In genomic region chr12:94616217-94616729, GRCh38 we compare ENCODE assay signal across 10 cellular contexts. TPM values are rescaled to one million over a fixed set of nuclear protein-coding genes. Genes with fewer than 3 reads are reported as not detected.
DNase-seq lines count a peak whose midpoint lies in the region; ATAC-seq and TF ChIP-seq lines count a peak whose summit lies in the region.
"Had no signal": no experiment of that assay in that cellular context is flagged by ENCODE, and none has a peak within 500 bp of the region (broad histone marks: within the 10 kb centered on the region; RNA-seq: fewer than 3 reads in every experiment).

No MANE protein-coding gene starts in this region.

- no peaks in the 10 kb centered on the region; the same call in 2 of the 3 replicates for H3K9me3 Mint-ChIP-seq in GM23338

- H3K4me3 Mint-ChIP-seq in GM23338 = no peak overlapping the region

- H3K4me2 ChIP-seq in GM23338 = peak overlapping the region; percentile 31; the same call in 1 of the 2 replicates

- H3K4me1 ChIP-seq in GM23338 (ENCODE audit: insufficient read depth) = peaks cover 23% of the 10 kb centered on the region

- no peak overlapping the region for H3K27ac ChIP-seq in GM23338 (ENCODE audit: low read depth)

- H3K27me3 Mint-ChIP-seq in GM23338 (ENCODE audit: insufficient read depth, low read depth, poor library complexity) = no peaks in the 10 kb centered on the region

- H3K9me2 ChIP-seq in GM23338 (ENCODE audit: insufficient read depth) = no peaks in the 10 kb centered on the region; the same call in 1 of the 2 replicates

- H3K27me3 ChIP-seq in GM23338 (ENCODE audit: insufficient read depth) = no peaks in the 10 kb centered on the region

- no peaks in the 10 kb centered on the region for H3F3A ChIP-seq in GM23338 (replicated peaks; ENCODE audit: low read depth)

- in situ Hi-C loops in GM13976 (cut with MboI; ENCODE audit: low sequenced_read_pairs, unreplicated experiment) = no loop called here

- H4K20me1 ChIP-seq in GM23338 (replicated peaks; ENCODE audit: insufficient read depth) = no peaks in the 10 kb centered on the region

- H3K27ac Mint-ChIP-seq in GM23338 = no peak overlapping the region

- ATAC-seq in GM23338 (peak; percentile 51), GM19328 (IDR thresholded peaks at IDR 0.05; ENCODE audit: unreplicated experiment) (no peak), GM18861 (IDR thresholded peaks at IDR 0.05; ENCODE audit: unreplicated experiment) (no peak)

- peaks cover 2% of the 10 kb centered on the region for H3K4me1 Mint-ChIP-seq in GM23338

- TF ChIP-seq CTCF in GM23338 (conservative IDR thresholded peaks at IDR 0.05; ENCODE audit: low read depth in 2 of 2) = 0 out of 4 replicates have a peak, but pooled peaks of 1 of the 2 experiments have one; percentile 9
- TF ChIP-seq CTCF in GM13976 (IDR thresholded peaks at IDR 0.05; ENCODE audit: borderline replicate concordance, control extremely low read depth, extremely low read depth, insufficient read depth, missing control alignments) = no peak

- H2AFZ ChIP-seq in GM23338 = no peak overlapping the region

- DNase-seq in GM23338 (ENCODE audit: low spot score) (peak; percentile 17), amygdala (lab: John Stamatoyannopoulos, UW) (peak in 54 of 56 donors; percentile 13 to 90 (median 68)), hippocampal formation (lab: John Stamatoyannopoulos, UW) (peak; percentile 81 to 85), posterior cingulate gyrus (peak; percentile 53 to 97 (median 76)), GM13976 (ENCODE audit: low spot score) (no peak), SK-N-DZ (ENCODE audit: low spot score) (no peak)
- DNase-seq: activated gamma-delta T cell treated with Interleukin-2 at 50 U/mL for 16 hours, SHP77 had no signal

- no peaks in the 10 kb centered on the region for H3K36me3 ChIP-seq in GM23338 (ENCODE audit: insufficient read depth)

- intact Hi-C loops in posterior cingulate gyrus (cut with DNase I) = loop anchor here (5.0 kb wide), 1 partner anchor 54 kb away; no protein-coding TSS in a partner anchor

- no peaks in the 10 kb centered on the region for H3K36me3 Mint-ChIP-seq in GM23338 (ENCODE audit: low read depth)

- no peak overlapping the region for H3K4me3 ChIP-seq in GM23338

- H3K79me2 ChIP-seq in GM23338 (replicated peaks; ENCODE audit: insufficient read depth) = no peaks in the 10 kb centered on the region

TF ChIP-seq in GM23338, 12 proteins besides CTCF, POLR2A, EP300 and RAD21:
- TF ChIP-seq ZNF331 (CRISPR knock-in tag; IDR thresholded peaks at IDR 0.05; ENCODE audit: low read depth) (no peak), CREB1 (CRISPR knock-in tag; IDR thresholded peaks at IDR 0.05; ENCODE audit: low read depth) (no peak), ZNF462 (CRISPR knock-in tag; IDR thresholded peaks at IDR 0.05) (no peak), ZNF114 (CRISPR knock-in tag; IDR thresholded peaks at IDR 0.05) (no peak), ETS1 (IDR thresholded peaks at IDR 0.05) (no peak), REST (IDR thresholded peaks at IDR 0.05; ENCODE audit: unreplicated experiment) (no peak), EZH2phosphoT487 (IDR thresholded peaks at IDR 0.05; ENCODE audit: unreplicated experiment) (no peak)

RNA-seq across cellular contexts. Expression of gene TMCC3, which starts 34.1 kb away (rescaled TPM):
- total RNA-seq in GM23338 (2014; rRNA removed; shearing (Covaris generic)) = 2.4 and 3.6 TPM in 2 replicates
- polyA plus RNA-seq in GM23338 (2016; fragmentation: Nextera tagmentation; extraction: Ambion mirVana) = 1.4 and 1.6 TPM in 2 replicates
- polyA plus RNA-seq in SK-N-DZ (2014; cell fraction: cytosol; rRNA removed) = 0.02 and 0.05 TPM in 2 replicates
- not detected in 2 replicates for polyA plus RNA-seq in SK-N-DZ (2014; cell fraction: nucleus; rRNA removed)

Comparison
In these comparisons a context has a peak if more than half of its experiments do, and no peak if none do; other contexts are left out.
1. DNase-seq: peak in GM23338 (single experiment), amygdala (54 of 56), hippocampal formation (2 of 2) and posterior cingulate gyrus (10 of 10); none in GM13976 (single experiment) and SK-N-DZ (single experiment).